In genomic region chr2:101157272-101157671, GRCh38 we compare ENCODE assay signal across 18 cellular contexts. TPM values are rescaled to one million over a fixed set of nuclear protein-coding genes. Genes with fewer than 3 reads are reported as not detected.
DNase-seq lines count a peak whose midpoint lies in the region; ATAC-seq lines count a peak whose summit lies in the region.
"Had no signal": no experiment of that assay in that cellular context is flagged by ENCODE, and none has a peak within 500 bp of the region (broad histone marks: within the 10 kb centered on the region; RNA-seq: fewer than 3 reads in every experiment).

No MANE protein-coding gene starts in this region.

- peak; percentile 78 for ATAC-seq in activated naive CD8-positive, alpha-beta T cell treated with anti-CD3 and anti-CD28 coated beads, Interleukin-2, amount 50 U/mL, for 24 hours
- peak; percentile 38 for ATAC-seq in stimulated activated naive CD8-positive, alpha-beta T cell treated with anti-CD3 and anti-CD28 coated beads, Interleukin-15, amount 100 ng/mL, for 72 hours
- ATAC-seq: Right ventricle myocardium inferior had no signal

- intact Hi-C loops in activated CD4-positive, alpha-beta memory T cell treated with anti-CD3 and anti-CD28 coated beads for 36 hours (cut with micrococcal nuclease), result loop anchor here (10.0 kb wide), 1 partner anchor 572 kb away; no protein-coding TSS in a partner anchor

- POLR2A ChIA-PET in activated CD4-positive, alpha-beta memory T cell treated with anti-CD3 and anti-CD28 coated beads for 36 hours (lab: Charles Lee), result no interaction called here
- POLR2A ChIA-PET in activated CD4-positive, alpha-beta memory T cell treated with anti-CD3 and anti-CD28 coated beads, Interleukin-2, amount 10 ng/mL, durations not matched to agents 7 days and 5 days (lab: Charles Lee), result no interaction called here

- no peaks in the 10 kb centered on the region for H3K27me3 Mint-ChIP-seq in activated CD4-positive, alpha-beta memory T cell treated with anti-CD3 and anti-CD28 coated beads for 36 hours
- H3K27me3 Mint-ChIP-seq in activated CD4-positive, alpha-beta memory T cell treated with anti-CD3 and anti-CD28 coated beads, Interleukin-2, amount 10 ng/mL, durations not matched to agents 7 days and 5 days, result peaks cover 21% of the 10 kb centered on the region
- H3K27me3 Mint-ChIP-seq in activated naive CD8-positive, alpha-beta T cell treated with anti-CD3 and anti-CD28 coated beads, Interleukin-2, amount 50 U/mL, for 24 hours, result peaks cover 6% of the 10 kb centered on the region
- peaks cover 14% of the 10 kb centered on the region for H3K27me3 Mint-ChIP-seq in stimulated activated naive CD8-positive, alpha-beta T cell treated with anti-CD3 and anti-CD28 coated beads, Interleukin-15, amount 100 ng/mL, for 72 hours
- H3K27me3 Mint-ChIP-seq: IgD-negative memory B cell had no signal

- no peak overlapping the region for H3K4me3 Mint-ChIP-seq in activated CD4-positive, alpha-beta memory T cell treated with anti-CD3 and anti-CD28 coated beads for 36 hours
- H3K4me3 Mint-ChIP-seq in activated CD4-positive, alpha-beta memory T cell treated with anti-CD3 and anti-CD28 coated beads, Interleukin-2, amount 10 ng/mL, durations not matched to agents 7 days and 5 days, result no peak overlapping the region
- no peak overlapping the region for H3K4me3 Mint-ChIP-seq in activated naive CD8-positive, alpha-beta T cell treated with anti-CD3 and anti-CD28 coated beads, Interleukin-2, amount 50 U/mL, for 24 hours
- H3K4me3 Mint-ChIP-seq in stimulated activated naive CD8-positive, alpha-beta T cell treated with anti-CD3 and anti-CD28 coated beads, Interleukin-15, amount 100 ng/mL, for 72 hours, result no peak overlapping the region

- peaks cover 5% of the 10 kb centered on the region for H3K4me1 Mint-ChIP-seq in activated CD4-positive, alpha-beta memory T cell treated with anti-CD3 and anti-CD28 coated beads for 36 hours (ENCODE audit: low read depth)
- H3K4me1 Mint-ChIP-seq in activated CD4-positive, alpha-beta memory T cell treated with anti-CD3 and anti-CD28 coated beads, Interleukin-2, amount 10 ng/mL, durations not matched to agents 7 days and 5 days, result peaks cover 5% of the 10 kb centered on the region
- peaks cover 9% of the 10 kb centered on the region for H3K4me1 Mint-ChIP-seq in activated naive CD8-positive, alpha-beta T cell treated with anti-CD3 and anti-CD28 coated beads, Interleukin-2, amount 50 U/mL, for 24 hours
- peaks cover 17% of the 10 kb centered on the region for H3K4me1 Mint-ChIP-seq in stimulated activated naive CD8-positive, alpha-beta T cell treated with anti-CD3 and anti-CD28 coated beads, Interleukin-15, amount 100 ng/mL, for 72 hours

- no peaks in the 10 kb centered on the region for H3K36me3 Mint-ChIP-seq in activated CD4-positive, alpha-beta memory T cell treated with anti-CD3 and anti-CD28 coated beads for 36 hours
- H3K36me3 Mint-ChIP-seq in activated CD4-positive, alpha-beta memory T cell treated with anti-CD3 and anti-CD28 coated beads, Interleukin-2, amount 10 ng/mL, durations not matched to agents 7 days and 5 days (ENCODE audit: low read depth), result no peaks in the 10 kb centered on the region
- no peaks in the 10 kb centered on the region for H3K36me3 Mint-ChIP-seq in activated naive CD8-positive, alpha-beta T cell treated with anti-CD3 and anti-CD28 coated beads, Interleukin-2, amount 50 U/mL, for 24 hours (ENCODE audit: low read depth)

- no peak overlapping the region for H3K27ac Mint-ChIP-seq in activated CD4-positive, alpha-beta memory T cell treated with anti-CD3 and anti-CD28 coated beads for 36 hours
- H3K27ac Mint-ChIP-seq in activated CD4-positive, alpha-beta memory T cell treated with anti-CD3 and anti-CD28 coated beads, Interleukin-2, amount 10 ng/mL, durations not matched to agents 7 days and 5 days, result no peak overlapping the region
- no peak overlapping the region for H3K27ac Mint-ChIP-seq in activated naive CD8-positive, alpha-beta T cell treated with anti-CD3 and anti-CD28 coated beads, Interleukin-2, amount 50 U/mL, for 24 hours
- H3K27ac Mint-ChIP-seq in stimulated activated naive CD8-positive, alpha-beta T cell treated with anti-CD3 and anti-CD28 coated beads, Interleukin-15, amount 100 ng/mL, for 72 hours, result peak overlapping the region in 1 of 2 donors; percentile 26
- H3K27ac Mint-ChIP-seq: IgD-negative memory B cell had no signal

- H3K9me3 Mint-ChIP-seq in activated CD4-positive, alpha-beta memory T cell treated with anti-CD3 and anti-CD28 coated beads for 36 hours, result no peaks in the 10 kb centered on the region
- no peaks in the 10 kb centered on the region for H3K9me3 Mint-ChIP-seq in activated CD4-positive, alpha-beta memory T cell treated with anti-CD3 and anti-CD28 coated beads, Interleukin-2, amount 10 ng/mL, durations not matched to agents 7 days and 5 days
- no peaks in the 10 kb centered on the region for H3K9me3 Mint-ChIP-seq in activated naive CD8-positive, alpha-beta T cell treated with anti-CD3 and anti-CD28 coated beads, Interleukin-2, amount 50 U/mL, for 24 hours
- no peaks in the 10 kb centered on the region for H3K9me3 Mint-ChIP-seq in stimulated activated naive CD8-positive, alpha-beta T cell treated with anti-CD3 and anti-CD28 coated beads, Interleukin-15, amount 100 ng/mL, for 72 hours
- H3K9me3 Mint-ChIP-seq: IgD-negative memory B cell had no signal

- peak; percentile 18 for DNase-seq in activated CD4-positive, alpha-beta memory T cell treated with anti-CD3 and anti-CD28 coated beads for 36 hours
- no peak for DNase-seq in activated CD4-positive, alpha-beta memory T cell treated with anti-CD3 and anti-CD28 coated beads, Interleukin-2, amount 10 ng/mL, durations not matched to agents 7 days and 5 days
- DNase-seq in stimulated activated CD4-positive, alpha-beta T cell treated with anti-CD3 and anti-CD28 coated beads, Interleukin-1b, Interleukin-23, amount 100 ng/mL, for 48 hours, result peak; percentile 18
- DNase-seq in stimulated activated CD4-positive, alpha-beta T cell treated with anti-CD3 and anti-CD28 coated beads, Interleukin-2, amount 100 ng/mL, for 48 hours, result no peak
- DNase-seq in activated naive CD8-positive, alpha-beta T cell treated with anti-CD3 and anti-CD28 coated beads, Interleukin-2, amount 50 U/mL, for 24 hours, result peak; percentile 24
- peak; percentile 7 to 14 for DNase-seq in stimulated activated naive CD8-positive, alpha-beta T cell treated with anti-CD3 and anti-CD28 coated beads, Interleukin-15, amount 100 ng/mL, for 72 hours
- no peak for DNase-seq in NCI-H146 treated with DMSO at 0.1 percent for 48 hours (lab: John Stamatoyannopoulos, UW; ENCODE audit: unreplicated experiment)
- no peak for DNase-seq in NCI-H524 (lab: John Stamatoyannopoulos, UW)
- DNase-seq: H7, MV-4-11, NCI-H1105 treated with DMSO at 0.1 percent for 48 hours, NCI-H1694, NCI-H2081, NCI-H2171, NCI-H345, NCI-H524 treated with DMSO at 0.1 percent for 48 hours had no signal

- CTCF ChIA-PET in activated CD4-positive, alpha-beta memory T cell treated with anti-CD3 and anti-CD28 coated beads for 36 hours (lab: Charles Lee), result no interaction called here
- CTCF ChIA-PET in activated CD4-positive, alpha-beta memory T cell treated with anti-CD3 and anti-CD28 coated beads, Interleukin-2, amount 10 ng/mL, durations not matched to agents 7 days and 5 days (lab: Charles Lee), result no interaction called here

RNA-seq across cellular contexts. Expression of gene TBC1D8, which starts 6.1 kb away (rescaled TPM):
- total RNA-seq in activated CD4-positive, alpha-beta memory T cell treated with anti-CD3 and anti-CD28 coated beads for 36 hours, result 1 to 10 TPM; 1.5 to 1.6 TPM
- total RNA-seq in activated CD4-positive, alpha-beta memory T cell treated with anti-CD3 and anti-CD28 coated beads, Interleukin-2, amount 10 ng/mL, durations not matched to agents 7 days and 5 days, result under 1 TPM; 0.58 to 0.63 TPM

Comparison
In these comparisons a context has a peak if more than half of its experiments do, and no peak if none do; other contexts are left out.
1. DNase-seq: peak in activated CD4-positive, alpha-beta memory T cell treated with anti-CD3 and anti-CD28 coated beads for 36 hours (single experiment), stimulated activated CD4-positive, alpha-beta T cell treated with anti-CD3 and anti-CD28 coated beads, Interleukin-1b, Interleukin-23, amount 100 ng/mL, for 48 hours (single experiment), activated naive CD8-positive, alpha-beta T cell treated with anti-CD3 and anti-CD28 coated beads, Interleukin-2, amount 50 U/mL, for 24 hours (single experiment) and stimulated activated naive CD8-positive, alpha-beta T cell treated with anti-CD3 and anti-CD28 coated beads, Interleukin-15, amount 100 ng/mL, for 72 hours (2 of 2); none in activated CD4-positive, alpha-beta memory T cell treated with anti-CD3 and anti-CD28 coated beads, Interleukin-2, amount 10 ng/mL, durations not matched to agents 7 days and 5 days (single experiment), stimulated activated CD4-positive, alpha-beta T cell treated with anti-CD3 and anti-CD28 coated beads, Interleukin-2, amount 100 ng/mL, for 48 hours (0 of 2), NCI-H146 treated with DMSO at 0.1 percent for 48 hours (single experiment) and NCI-H524 (0 of 2).